Comparison of ENCODE assay signal across 23 cellular contexts in the genomic region with DNA sequence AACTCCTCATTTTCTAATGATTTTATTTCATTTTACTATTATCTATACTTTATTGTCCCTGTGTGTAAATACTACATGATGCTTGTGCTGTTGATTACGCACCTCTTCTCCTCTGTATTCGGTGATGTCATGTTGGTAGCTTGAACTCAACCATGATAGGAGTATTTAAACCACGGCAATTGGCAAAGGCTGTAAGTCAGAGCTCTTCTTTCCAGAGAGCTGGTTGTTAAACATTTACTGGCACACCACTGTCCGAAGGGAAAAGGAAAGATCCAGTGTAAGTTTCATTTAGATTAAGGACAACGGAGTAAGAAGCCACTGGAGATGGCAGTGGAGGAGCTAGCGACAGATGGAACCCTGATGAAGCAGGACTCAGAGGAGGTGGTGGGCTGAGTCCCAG.
DNase-seq lines count a peak whose midpoint lies in the region; ATAC-seq, FAIRE-seq and TF ChIP-seq lines count a peak whose summit lies in the region.
"Had no signal": no experiment of that assay in that cellular context is flagged by ENCODE, and none has a peak within 500 bp of the region (broad histone marks: within the 10 kb centered on the region; RNA-seq: fewer than 3 reads in every experiment).

No MANE protein-coding gene starts in this region.

- H3K27ac ChIP-seq in right lobe of liver, result no peak overlapping the region
- no peak overlapping the region for H3K27ac ChIP-seq in HepG2 (ENCODE audit: extremely low read length, insufficient read depth, low read length)
- H3K27ac ChIP-seq in hepatocyte, result no peak overlapping the region
- H3K27ac ChIP-seq in subcutaneous abdominal adipose tissue (ENCODE audit: low read depth, low read length), result peak overlapping the region; percentile 74
- H3K27ac ChIP-seq in mesenchymal stem cell (ENCODE audit: low read length, poor library complexity, severe bottlenecking), result no peak overlapping the region
- H3K27ac ChIP-seq: 22Rv1; BLaER1 treated with 17β-estradiol and CSF1 and Interleukin-3, amounts not matched to agents 10 nM and 100 nM had no signal

- H3K9me3 ChIP-seq in right lobe of liver (no peaks in the 10 kb centered on the region), HepG2 (ENCODE audit: low read length) (no peaks in the 10 kb centered on the region), hepatocyte (ENCODE audit: low read depth) (no peaks in the 10 kb centered on the region), subcutaneous abdominal adipose tissue (ENCODE audit: control insufficient read depth in 5 of 5, low read length in 5 of 5) (no peaks in the 10 kb centered on the region), mesenchymal stem cell (ENCODE audit: control insufficient read depth, low read length) (no peaks in the 10 kb centered on the region)
- H3K9me3 ChIP-seq: BE2C had no signal

- no peak overlapping the region for H2AK5ac ChIP-seq in mesenchymal stem cell (ENCODE audit: low read length, severe bottlenecking)

- TF ChIP-seq POLR2A in right lobe of liver (IDR thresholded peaks at IDR 0.05), result no peak
- TF ChIP-seq POLR2A in HepG2 (IDR thresholded peaks at IDR 0.05; ENCODE audit: insufficient read depth in 1 of 2, low read depth in 2 of 2, low read length in 2 of 2), result no peak

- no peaks in the 10 kb centered on the region for H3K79me1 ChIP-seq in mesenchymal stem cell (replicated peaks; ENCODE audit: low read length, poor library complexity, severe bottlenecking)

- TF ChIP-seq CTCF in right lobe of liver (IDR thresholded peaks at IDR 0.05), result no peak
- no peak for TF ChIP-seq CTCF in HepG2 (CRISPR knock-in tag; IDR thresholded peaks at IDR 0.05)
- no peak for TF ChIP-seq CTCF in hepatocyte (IDR thresholded peaks at IDR 0.05; ENCODE audit: poor library complexity)

- H3K27me3 ChIP-seq in right lobe of liver, result no peaks in the 10 kb centered on the region
- H3K27me3 ChIP-seq in HepG2 (ENCODE audit: control insufficient read depth in 1 of 2, insufficient read depth in 2 of 2, low read length in 2 of 2), result peaks cover 0 to 4% of the 10 kb centered on the region in 2 experiments; a peak in 2 of 5 replicates
- H3K27me3 ChIP-seq in hepatocyte, result no peaks in the 10 kb centered on the region
- H3K27me3 ChIP-seq in subcutaneous abdominal adipose tissue (ENCODE audit: control insufficient read depth in 5 of 5, insufficient read depth in 4 of 5, low read length in 5 of 5), result no peaks in the 10 kb centered on the region
- no peaks in the 10 kb centered on the region for H3K27me3 ChIP-seq in mesenchymal stem cell (ENCODE audit: control insufficient read depth in 1 of 2, insufficient read depth in 1 of 2, low read length in 2 of 2)
- H3K27me3 ChIP-seq: BLaER1 treated with 17β-estradiol and CSF1 and Interleukin-3, amounts not matched to agents 10 nM and 100 nM had no signal

- no peak overlapping the region for H3K4ac ChIP-seq in mesenchymal stem cell (ENCODE audit: low read depth in 1 of 2, low read length in 2 of 2)

- H2BK12ac ChIP-seq in mesenchymal stem cell (ENCODE audit: low read length in 2 of 2), result no peak overlapping the region

- 47% methylated on average over 6 of the region's 6 CpGs for WGBS in right lobe of liver (ENCODE audit: insufficient coverage, low coverage, low lambda C conversion rate, missing lambda C conversion rate)
- WGBS in HepG2 (ENCODE audit: low lambda C conversion rate), result 6% methylated on average over 6 of the region's 6 CpGs
- WGBS in hepatocyte (ENCODE audit: low lambda C conversion rate, missing lambda C conversion rate), result 78% methylated on average over 6 of the region's 6 CpGs
- 93% methylated on average over 6 of the region's 6 CpGs for WGBS in mesenchymal stem cell

- no peak overlapping the region for H3K14ac ChIP-seq in mesenchymal stem cell (ENCODE audit: low read length in 2 of 2)

- H3K4me1 ChIP-seq in right lobe of liver (no peaks in the 10 kb centered on the region), HepG2 (ENCODE audit: insufficient read depth, low read length) (no peaks in the 10 kb centered on the region), hepatocyte (ENCODE audit: insufficient read depth) (no peaks in the 10 kb centered on the region), subcutaneous abdominal adipose tissue (ENCODE audit: control insufficient read depth in 5 of 5, insufficient read depth in 5 of 5, low read length in 5 of 5) (peaks cover 2 to 44% (median 34%) of the 10 kb centered on the region in 5 donors), mesenchymal stem cell (ENCODE audit: control insufficient read depth, insufficient read depth, low read depth, low read length) (peaks cover 1% of the 10 kb centered on the region)
- H3K4me1 ChIP-seq: BE2C; BLaER1 treated with 17β-estradiol and CSF1 and Interleukin-3, amounts not matched to agents 10 nM and 100 nM had no signal

- H2BK120ac ChIP-seq in mesenchymal stem cell (ENCODE audit: low read depth, low read length), result no peak overlapping the region

- no TSS peak for BruUV-seq in HepG2 (replicated peaks; lab: Mats Ljungman, UMichigan)

- CTCF ChIA-PET in HepG2 (lab: Yijun Ruan, JAX; ENCODE audit: low intra/inter-chr PET ratio, low total read pairs), result no interaction called here

- FAIRE-seq in HepG2 (lab: Jason Lieb, UNC), result no peak
- FAIRE-seq: GM12891, GM18507 had no signal

- H4K91ac ChIP-seq in mesenchymal stem cell (ENCODE audit: low read length), result no peak overlapping the region

- no peaks in the 10 kb centered on the region for H3K79me2 ChIP-seq in HepG2 (ENCODE audit: insufficient read depth, low read length)
- no peaks in the 10 kb centered on the region for H3K79me2 ChIP-seq in hepatocyte

- in situ Hi-C loops in HepG2 (cut with HindIII; ENCODE audit: extremely low pct_ligation_motif_present, low pct_unique_long_range_greater_than_20kb), result no loop called here

- H4K8ac ChIP-seq in mesenchymal stem cell (ENCODE audit: low read length), result no peak overlapping the region

- H3K36me3 ChIP-seq in right lobe of liver (no peaks in the 10 kb centered on the region), HepG2 (replicated peaks in 1 of 2; ENCODE audit: control insufficient read depth in 1 of 2, insufficient read depth in 2 of 2, low read length in 2 of 2) (no peaks in the 10 kb centered on the region), hepatocyte (replicated peaks; ENCODE audit: insufficient read depth, low read depth) (no peaks in the 10 kb centered on the region), subcutaneous abdominal adipose tissue (ENCODE audit: control insufficient read depth in 5 of 5, insufficient read depth in 5 of 5, low read length in 5 of 5) (no peaks in the 10 kb centered on the region), mesenchymal stem cell (ENCODE audit: control insufficient read depth in 1 of 2, insufficient read depth in 2 of 2, low read depth in 1 of 2, low read length in 2 of 2) (no peaks in the 10 kb centered on the region)
- H3K36me3 ChIP-seq: BE2C; BLaER1 treated with 17β-estradiol and CSF1 and Interleukin-3, amounts not matched to agents 10 nM and 100 nM had no signal

- H3K9ac ChIP-seq in HepG2 (ENCODE audit: insufficient read depth, low read depth, low read length), result no peak overlapping the region
- H3K9ac ChIP-seq in subcutaneous abdominal adipose tissue (ENCODE audit: low read length in 5 of 5), result no peak overlapping the region
- H3K9ac ChIP-seq in mesenchymal stem cell (ENCODE audit: low read length), result no peak overlapping the region
- H3K9ac ChIP-seq: BLaER1 treated with 17β-estradiol and CSF1 and Interleukin-3, amounts not matched to agents 10 nM and 100 nM had no signal

- no peak overlapping the region for H2BK15ac ChIP-seq in mesenchymal stem cell (ENCODE audit: low read depth, poor library complexity, severe bottlenecking)

- no peak overlapping the region for H2BK5ac ChIP-seq in mesenchymal stem cell (ENCODE audit: low read depth, low read length, poor library complexity, severe bottlenecking)

- no peak overlapping the region for H3K23ac ChIP-seq in mesenchymal stem cell (ENCODE audit: low read length in 2 of 2)

- no peak for TF ChIP-seq RAD21 in HepG2 (CRISPR knock-in tag; IDR thresholded peaks at IDR 0.05)

- H3K9me2 ChIP-seq in hepatocyte (replicated peaks; ENCODE audit: insufficient read depth), result no peaks in the 10 kb centered on the region

- intact Hi-C loops in right lobe of liver (cut with DNase I) (no loop called here), HepG2 (cut with micrococcal nuclease; ENCODE audit: unreplicated experiment) (no loop called here)

- POLR2A ChIA-PET in HepG2 (lab: Yijun Ruan, JAX), result no interaction called here

- DNase-seq in right lobe of liver (no peak), HepG2 (ENCODE audit: low spot score) (no peak), hepatocyte (ENCODE audit: low spot score) (peak; percentile 16), kidney tubule cell (ENCODE audit: low spot score) (peak; percentile 53), NCI-H1105 (lab: John Stamatoyannopoulos, UW) (no peak), mesenchymal stem cell (no peak), germinal center (ENCODE audit: low spot score) (no peak)
- DNase-seq: AML-193; BE2C; Calu3; CD4-positive, alpha-beta T cell; COR-L47; DMS53; DMS79 treated with DMSO at 0.1 percent for 48 hours; GF-D8; H9 had no signal

- H2AFZ ChIP-seq in HepG2 (ENCODE audit: low read length) (no peak overlapping the region), hepatocyte (no peak overlapping the region), mesenchymal stem cell (ENCODE audit: low read depth, low read length) (no peak overlapping the region)
- H2AFZ ChIP-seq: GM23338 had no signal

- TF ChIP-seq EP300 in HepG2 (IDR thresholded peaks at IDR 0.05; ENCODE audit: low read depth in 2 of 2, low read length in 2 of 2) (no peak), HepG2 (CRISPR knock-in tag; IDR thresholded peaks at IDR 0.05; ENCODE audit: borderline replicate concordance) (no peak)

- ATAC-seq in right lobe of liver (peak; percentile 72 to 88 (median 80)), HepG2 (no peak)
- ATAC-seq: GM23338, HCT116 had no signal

- H3K4me2 ChIP-seq in HepG2 (ENCODE audit: low read depth, low read length), result no peak overlapping the region
- no peak overlapping the region for H3K4me2 ChIP-seq in hepatocyte
- H3K4me2 ChIP-seq in mesenchymal stem cell (ENCODE audit: low read length, poor library complexity, severe bottlenecking), result no peak overlapping the region
- H3K4me2 ChIP-seq: BLaER1 treated with 17β-estradiol and CSF1 and Interleukin-3, amounts not matched to agents 10 nM and 100 nM; GM23338 had no signal

- H3K18ac ChIP-seq in mesenchymal stem cell (ENCODE audit: low read depth in 1 of 2, low read length in 2 of 2), result no peak overlapping the region

- H3K4me3 ChIP-seq in right lobe of liver (no peak overlapping the region), HepG2 (replicated peaks in 1 of 3; ENCODE audit: insufficient read depth in 1 of 3, low read depth in 2 of 3, low read length in 3 of 3) (no peak overlapping the region), hepatocyte (no peak overlapping the region), subcutaneous abdominal adipose tissue (ENCODE audit: low read depth in 1 of 5, low read length in 5 of 5) (no peak overlapping the region), mesenchymal stem cell (ENCODE audit: insufficient read depth in 1 of 2, low read depth in 1 of 2, low read length in 2 of 2) (no peak overlapping the region)
- H3K4me3 ChIP-seq: BLaER1 treated with 17β-estradiol and CSF1 and Interleukin-3, amounts not matched to agents 10 nM and 100 nM; GM23338 had no signal

- H4K20me1 ChIP-seq in HepG2 (ENCODE audit: insufficient read depth, low read length), result no peaks in the 10 kb centered on the region
- no peaks in the 10 kb centered on the region for H4K20me1 ChIP-seq in hepatocyte (ENCODE audit: insufficient read depth, poor library complexity, severe bottlenecking)
- H4K20me1 ChIP-seq: BLaER1 treated with 17β-estradiol and CSF1 and Interleukin-3, amounts not matched to agents 10 nM and 100 nM had no signal

Comparison
In these comparisons a context has a peak if more than half of its experiments do, and no peak if none do; other contexts are left out.
1. DNase-seq: peak in hepatocyte (single experiment) and kidney tubule cell (single experiment); none in right lobe of liver (0 of 3), HepG2 (single experiment), NCI-H1105 (single experiment), mesenchymal stem cell (single experiment) and germinal center (single experiment).